1 cellular context compared by ENCODE assay signal in the genomic region with DNA sequence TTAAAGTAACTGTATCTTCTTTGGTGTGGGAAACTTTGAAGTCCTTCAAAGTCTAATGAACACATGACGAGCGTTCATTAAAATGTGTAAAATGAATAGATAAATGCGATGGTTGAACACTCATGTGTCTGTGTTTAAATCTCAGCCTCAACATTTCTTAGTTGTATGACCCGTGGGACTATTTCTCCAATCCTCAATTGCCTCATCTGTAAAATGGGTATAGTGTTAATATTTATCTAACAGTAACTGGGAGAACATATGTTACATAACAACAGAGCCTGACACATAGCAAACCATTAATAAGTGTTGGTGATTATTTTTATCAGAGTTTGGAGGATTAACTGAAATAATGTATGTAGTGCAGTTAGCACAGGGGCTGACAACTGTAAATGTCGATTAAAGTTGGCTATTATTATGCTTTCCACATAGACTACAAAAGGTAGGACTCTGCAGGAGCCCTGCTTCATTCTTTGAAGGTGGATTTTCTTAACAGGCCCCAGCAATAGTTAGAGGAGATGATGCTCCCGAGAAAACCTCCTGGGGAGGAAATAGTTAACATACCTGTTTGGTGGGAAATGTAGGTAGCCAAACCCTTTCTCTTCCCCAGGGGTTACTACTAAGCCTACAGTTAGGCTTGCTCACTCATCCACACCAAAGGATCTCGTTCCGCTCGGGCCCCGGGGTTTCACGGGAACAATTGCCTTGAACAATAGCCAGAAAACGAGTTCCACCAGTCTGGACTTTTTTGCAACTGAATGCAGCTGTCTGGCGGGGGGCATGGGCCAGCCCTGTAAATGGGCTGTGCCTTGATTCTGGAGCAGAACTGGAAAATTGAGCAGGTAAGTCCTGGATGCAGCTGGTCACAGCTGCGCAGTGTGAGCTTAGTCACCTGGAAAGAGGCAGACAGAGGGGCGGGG.
TF ChIP-seq lines count a peak whose summit lies in the region.

No MANE protein-coding gene starts in this region.

TF ChIP-seq in WTC11, 78 proteins besides CTCF, POLR2A, EP300 and RAD21 (continued from another document and continues in another):
- TF ChIP-seq, protein P1, sequence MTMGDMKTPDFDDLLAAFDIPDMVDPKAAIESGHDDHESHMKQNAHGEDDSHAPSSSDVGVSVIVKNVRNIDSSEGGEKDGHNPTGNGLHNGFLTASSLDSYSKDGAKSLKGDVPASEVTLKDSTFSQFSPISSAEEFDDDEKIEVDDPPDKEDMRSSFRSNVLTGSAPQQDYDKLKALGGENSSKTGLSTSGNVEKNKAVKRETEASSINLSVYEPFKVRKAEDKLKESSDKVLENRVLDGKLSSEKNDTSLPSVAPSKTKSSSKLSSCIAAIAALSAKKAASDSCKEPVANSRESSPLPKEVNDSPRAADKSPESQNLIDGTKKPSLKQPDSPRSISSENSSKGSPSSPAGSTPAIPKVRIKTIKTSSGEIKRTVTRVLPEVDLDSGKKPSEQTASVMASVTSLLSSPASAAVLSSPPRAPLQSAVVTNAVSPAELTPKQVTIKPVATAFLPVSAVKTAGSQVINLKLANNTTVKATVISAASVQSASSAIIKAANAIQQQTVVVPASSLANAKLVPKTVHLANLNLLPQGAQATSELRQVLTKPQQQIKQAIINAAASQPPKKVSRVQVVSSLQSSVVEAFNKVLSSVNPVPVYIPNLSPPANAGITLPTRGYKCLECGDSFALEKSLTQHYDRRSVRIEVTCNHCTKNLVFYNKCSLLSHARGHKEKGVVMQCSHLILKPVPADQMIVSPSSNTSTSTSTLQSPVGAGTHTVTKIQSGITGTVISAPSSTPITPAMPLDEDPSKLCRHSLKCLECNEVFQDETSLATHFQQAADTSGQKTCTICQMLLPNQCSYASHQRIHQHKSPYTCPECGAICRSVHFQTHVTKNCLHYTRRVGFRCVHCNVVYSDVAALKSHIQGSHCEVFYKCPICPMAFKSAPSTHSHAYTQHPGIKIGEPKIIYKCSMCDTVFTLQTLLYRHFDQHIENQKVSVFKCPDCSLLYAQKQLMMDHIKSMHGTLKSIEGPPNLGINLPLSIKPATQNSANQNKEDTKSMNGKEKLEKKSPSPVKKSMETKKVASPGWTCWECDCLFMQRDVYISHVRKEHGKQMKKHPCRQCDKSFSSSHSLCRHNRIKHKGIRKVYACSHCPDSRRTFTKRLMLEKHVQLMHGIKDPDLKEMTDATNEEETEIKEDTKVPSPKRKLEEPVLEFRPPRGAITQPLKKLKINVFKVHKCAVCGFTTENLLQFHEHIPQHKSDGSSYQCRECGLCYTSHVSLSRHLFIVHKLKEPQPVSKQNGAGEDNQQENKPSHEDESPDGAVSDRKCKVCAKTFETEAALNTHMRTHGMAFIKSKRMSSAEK (CRISPR knock-in tag; IDR thresholded peaks at IDR 0.05; ENCODE audit: borderline replicate concordance), result no peak
- TF ChIP-seq, protein P2, sequence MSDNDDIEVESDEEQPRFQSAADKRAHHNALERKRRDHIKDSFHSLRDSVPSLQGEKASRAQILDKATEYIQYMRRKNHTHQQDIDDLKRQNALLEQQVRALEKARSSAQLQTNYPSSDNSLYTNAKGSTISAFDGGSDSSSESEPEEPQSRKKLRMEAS (CRISPR knock-in tag; IDR thresholded peaks at IDR 0.05), result no peak
- TF ChIP-seq ZNF396 (CRISPR knock-in tag; IDR thresholded peaks at IDR 0.05; ENCODE audit: borderline replicate concordance) (no peak), NR2C2 (CRISPR knock-in tag; IDR thresholded peaks at IDR 0.05) (no peak), GABPB1 (CRISPR knock-in tag; IDR thresholded peaks at IDR 0.05) (no peak), JUN (CRISPR knock-in tag; IDR thresholded peaks at IDR 0.05) (no peak), ZNF423 (CRISPR knock-in tag; IDR thresholded peaks at IDR 0.05) (peak; percentile 61), PRRX2 (CRISPR knock-in tag; IDR thresholded peaks at IDR 0.05) (no peak), FOXJ3 (CRISPR knock-in tag; IDR thresholded peaks at IDR 0.05; ENCODE audit: borderline replicate concordance) (no peak), KAT7 (CRISPR knock-in tag; IDR thresholded peaks at IDR 0.05; ENCODE audit: borderline replicate concordance) (no peak), SMAD4 (CRISPR knock-in tag; IDR thresholded peaks at IDR 0.05) (no peak), CBFB (CRISPR knock-in tag; IDR thresholded peaks at IDR 0.05; ENCODE audit: low read depth) (no peak), ATF1 (CRISPR knock-in tag; IDR thresholded peaks at IDR 0.05) (no peak), OVOL2 (CRISPR knock-in tag; IDR thresholded peaks at IDR 0.05; ENCODE audit: borderline replicate concordance) (no peak)
- TF ChIP-seq, protein P3, sequence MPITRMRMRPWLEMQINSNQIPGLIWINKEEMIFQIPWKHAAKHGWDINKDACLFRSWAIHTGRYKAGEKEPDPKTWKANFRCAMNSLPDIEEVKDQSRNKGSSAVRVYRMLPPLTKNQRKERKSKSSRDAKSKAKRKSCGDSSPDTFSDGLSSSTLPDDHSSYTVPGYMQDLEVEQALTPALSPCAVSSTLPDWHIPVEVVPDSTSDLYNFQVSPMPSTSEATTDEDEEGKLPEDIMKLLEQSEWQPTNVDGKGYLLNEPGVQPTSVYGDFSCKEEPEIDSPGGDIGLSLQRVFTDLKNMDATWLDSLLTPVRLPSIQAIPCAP (CRISPR knock-in tag; IDR thresholded peaks at IDR 0.05), result no peak
- TF ChIP-seq, protein P4, sequence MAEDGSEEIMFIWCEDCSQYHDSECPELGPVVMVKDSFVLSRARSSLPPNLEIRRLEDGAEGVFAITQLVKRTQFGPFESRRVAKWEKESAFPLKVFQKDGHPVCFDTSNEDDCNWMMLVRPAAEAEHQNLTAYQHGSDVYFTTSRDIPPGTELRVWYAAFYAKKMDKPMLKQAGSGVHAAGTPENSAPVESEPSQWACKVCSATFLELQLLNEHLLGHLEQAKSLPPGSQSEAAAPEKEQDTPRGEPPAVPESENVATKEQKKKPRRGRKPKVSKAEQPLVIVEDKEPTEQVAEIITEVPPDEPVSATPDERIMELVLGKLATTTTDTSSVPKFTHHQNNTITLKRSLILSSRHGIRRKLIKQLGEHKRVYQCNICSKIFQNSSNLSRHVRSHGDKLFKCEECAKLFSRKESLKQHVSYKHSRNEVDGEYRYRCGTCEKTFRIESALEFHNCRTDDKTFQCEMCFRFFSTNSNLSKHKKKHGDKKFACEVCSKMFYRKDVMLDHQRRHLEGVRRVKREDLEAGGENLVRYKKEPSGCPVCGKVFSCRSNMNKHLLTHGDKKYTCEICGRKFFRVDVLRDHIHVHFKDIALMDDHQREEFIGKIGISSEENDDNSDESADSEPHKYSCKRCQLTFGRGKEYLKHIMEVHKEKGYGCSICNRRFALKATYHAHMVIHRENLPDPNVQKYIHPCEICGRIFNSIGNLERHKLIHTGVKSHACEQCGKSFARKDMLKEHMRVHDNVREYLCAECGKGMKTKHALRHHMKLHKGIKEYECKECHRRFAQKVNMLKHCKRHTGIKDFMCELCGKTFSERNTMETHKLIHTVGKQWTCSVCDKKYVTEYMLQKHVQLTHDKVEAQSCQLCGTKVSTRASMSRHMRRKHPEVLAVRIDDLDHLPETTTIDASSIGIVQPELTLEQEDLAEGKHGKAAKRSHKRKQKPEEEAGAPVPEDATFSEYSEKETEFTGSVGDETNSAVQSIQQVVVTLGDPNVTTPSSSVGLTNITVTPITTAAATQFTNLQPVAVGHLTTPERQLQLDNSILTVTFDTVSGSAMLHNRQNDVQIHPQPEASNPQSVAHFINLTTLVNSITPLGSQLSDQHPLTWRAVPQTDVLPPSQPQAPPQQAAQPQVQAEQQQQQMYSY (CRISPR knock-in tag; IDR thresholded peaks at IDR 0.05), result peak; percentile 8; the same call in 1 of the 2 replicates
- TF ChIP-seq, protein P5, sequence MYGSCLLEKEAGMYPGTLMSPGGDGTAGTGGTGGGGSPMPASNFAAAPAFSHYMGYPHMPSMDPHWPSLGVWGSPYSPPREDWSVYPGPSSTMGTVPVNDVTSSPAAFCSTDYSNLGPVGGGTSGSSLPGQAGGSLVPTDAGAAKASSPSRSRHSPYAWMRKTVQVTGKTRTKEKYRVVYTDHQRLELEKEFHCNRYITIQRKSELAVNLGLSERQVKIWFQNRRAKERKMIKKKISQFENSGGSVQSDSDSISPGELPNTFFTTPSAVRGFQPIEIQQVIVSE (CRISPR knock-in tag; IDR thresholded peaks at IDR 0.05; ENCODE audit: borderline replicate concordance), result no peak
- TF ChIP-seq, protein P6, sequence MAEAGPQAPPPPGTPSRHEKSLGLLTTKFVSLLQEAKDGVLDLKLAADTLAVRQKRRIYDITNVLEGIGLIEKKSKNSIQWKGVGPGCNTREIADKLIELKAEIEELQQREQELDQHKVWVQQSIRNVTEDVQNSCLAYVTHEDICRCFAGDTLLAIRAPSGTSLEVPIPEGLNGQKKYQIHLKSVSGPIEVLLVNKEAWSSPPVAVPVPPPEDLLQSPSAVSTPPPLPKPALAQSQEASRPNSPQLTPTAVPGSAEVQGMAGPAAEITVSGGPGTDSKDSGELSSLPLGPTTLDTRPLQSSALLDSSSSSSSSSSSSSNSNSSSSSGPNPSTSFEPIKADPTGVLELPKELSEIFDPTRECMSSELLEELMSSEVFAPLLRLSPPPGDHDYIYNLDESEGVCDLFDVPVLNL (CRISPR knock-in tag; IDR thresholded peaks at IDR 0.05; ENCODE audit: borderline replicate concordance, low read depth), result no peak
- TF ChIP-seq, protein P7, sequence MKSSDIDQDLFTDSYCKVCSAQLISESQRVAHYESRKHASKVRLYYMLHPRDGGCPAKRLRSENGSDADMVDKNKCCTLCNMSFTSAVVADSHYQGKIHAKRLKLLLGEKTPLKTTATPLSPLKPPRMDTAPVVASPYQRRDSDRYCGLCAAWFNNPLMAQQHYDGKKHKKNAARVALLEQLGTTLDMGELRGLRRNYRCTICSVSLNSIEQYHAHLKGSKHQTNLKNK (CRISPR knock-in tag; IDR thresholded peaks at IDR 0.05), result no peak
- TF ChIP-seq, protein P8, sequence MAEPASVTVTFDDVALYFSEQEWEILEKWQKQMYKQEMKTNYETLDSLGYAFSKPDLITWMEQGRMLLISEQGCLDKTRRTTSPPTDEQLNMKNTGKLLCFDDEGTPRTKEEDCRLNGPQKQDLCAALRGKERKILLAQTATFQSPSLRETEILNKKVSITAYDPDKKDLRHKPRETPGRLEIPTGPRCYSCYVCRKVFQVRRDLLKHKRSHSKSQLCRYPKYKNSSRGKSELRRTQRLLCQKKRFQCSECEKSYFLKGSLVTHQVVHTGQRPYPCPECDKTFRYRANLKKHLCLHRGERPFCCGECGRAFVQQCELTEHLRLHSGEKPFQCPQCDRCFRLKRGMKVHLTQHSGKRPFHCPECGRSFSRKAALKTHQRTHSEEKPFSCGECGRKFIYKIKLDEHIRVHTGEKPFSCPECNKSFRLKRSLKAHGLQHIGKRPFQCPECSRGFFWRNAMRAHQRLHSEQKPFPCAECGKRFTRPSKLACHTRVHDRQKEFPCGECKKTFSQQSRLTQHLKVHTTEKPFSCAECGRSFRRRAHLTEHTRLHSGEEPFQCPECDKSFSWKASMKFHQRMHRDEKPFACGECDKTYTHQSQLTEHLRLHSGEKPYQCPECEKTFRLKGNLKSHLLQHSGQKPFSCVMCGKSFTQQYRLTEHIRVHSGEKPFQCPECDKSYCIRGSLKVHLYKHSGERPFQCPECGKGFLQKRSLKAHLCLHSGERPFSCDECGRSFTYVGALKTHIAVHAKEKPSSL (CRISPR knock-in tag; conservative IDR thresholded peaks at IDR 0.05), result no peak
- TF ChIP-seq, protein P9, sequence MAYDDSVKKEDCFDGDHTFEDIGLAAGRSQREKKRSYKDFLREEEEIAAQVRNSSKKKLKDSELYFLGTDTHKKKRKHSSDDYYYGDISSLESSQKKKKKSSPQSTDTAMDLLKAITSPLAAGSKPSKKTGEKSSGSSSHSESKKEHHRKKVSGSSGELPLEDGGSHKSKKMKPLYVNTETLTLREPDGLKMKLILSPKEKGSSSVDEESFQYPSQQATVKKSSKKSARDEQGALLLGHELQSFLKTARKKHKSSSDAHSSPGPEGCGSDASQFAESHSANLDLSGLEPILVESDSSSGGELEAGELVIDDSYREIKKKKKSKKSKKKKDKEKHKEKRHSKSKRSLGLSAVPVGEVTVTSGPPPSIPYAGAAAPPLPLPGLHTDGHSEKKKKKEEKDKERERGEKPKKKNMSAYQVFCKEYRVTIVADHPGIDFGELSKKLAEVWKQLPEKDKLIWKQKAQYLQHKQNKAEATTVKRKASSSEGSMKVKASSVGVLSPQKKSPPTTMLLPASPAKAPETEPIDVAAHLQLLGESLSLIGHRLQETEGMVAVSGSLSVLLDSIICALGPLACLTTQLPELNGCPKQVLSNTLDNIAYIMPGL (CRISPR knock-in tag; IDR thresholded peaks at IDR 0.05), result no peak
- TF ChIP-seq, protein P10, sequence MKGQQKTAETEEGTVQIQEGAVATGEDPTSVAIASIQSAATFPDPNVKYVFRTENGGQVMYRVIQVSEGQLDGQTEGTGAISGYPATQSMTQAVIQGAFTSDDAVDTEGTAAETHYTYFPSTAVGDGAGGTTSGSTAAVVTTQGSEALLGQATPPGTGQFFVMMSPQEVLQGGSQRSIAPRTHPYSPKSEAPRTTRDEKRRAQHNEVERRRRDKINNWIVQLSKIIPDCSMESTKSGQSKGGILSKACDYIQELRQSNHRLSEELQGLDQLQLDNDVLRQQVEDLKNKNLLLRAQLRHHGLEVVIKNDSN (CRISPR knock-in tag; IDR thresholded peaks at IDR 0.05), result no peak; the same call in 1 of the 2 replicates
- TF ChIP-seq, protein P11, sequence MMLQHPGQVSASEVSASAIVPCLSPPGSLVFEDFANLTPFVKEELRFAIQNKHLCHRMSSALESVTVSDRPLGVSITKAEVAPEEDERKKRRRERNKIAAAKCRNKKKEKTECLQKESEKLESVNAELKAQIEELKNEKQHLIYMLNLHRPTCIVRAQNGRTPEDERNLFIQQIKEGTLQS (CRISPR knock-in tag; conservative IDR thresholded peaks at IDR 0.05), result no peak
- TF ChIP-seq, protein P12, sequence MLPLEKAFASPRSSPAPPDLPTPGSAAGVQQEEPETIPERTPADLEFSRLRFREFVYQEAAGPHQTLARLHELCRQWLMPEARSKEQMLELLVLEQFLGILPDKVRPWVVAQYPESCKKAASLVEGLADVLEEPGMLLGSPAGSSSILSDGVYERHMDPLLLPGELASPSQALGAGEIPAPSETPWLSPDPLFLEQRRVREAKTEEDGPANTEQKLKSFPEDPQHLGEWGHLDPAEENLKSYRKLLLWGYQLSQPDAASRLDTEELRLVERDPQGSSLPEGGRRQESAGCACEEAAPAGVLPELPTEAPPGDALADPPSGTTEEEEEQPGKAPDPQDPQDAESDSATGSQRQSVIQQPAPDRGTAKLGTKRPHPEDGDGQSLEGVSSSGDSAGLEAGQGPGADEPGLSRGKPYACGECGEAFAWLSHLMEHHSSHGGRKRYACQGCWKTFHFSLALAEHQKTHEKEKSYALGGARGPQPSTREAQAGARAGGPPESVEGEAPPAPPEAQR (CRISPR knock-in tag; IDR thresholded peaks at IDR 0.05), result no peak
- TF ChIP-seq, protein P13, sequence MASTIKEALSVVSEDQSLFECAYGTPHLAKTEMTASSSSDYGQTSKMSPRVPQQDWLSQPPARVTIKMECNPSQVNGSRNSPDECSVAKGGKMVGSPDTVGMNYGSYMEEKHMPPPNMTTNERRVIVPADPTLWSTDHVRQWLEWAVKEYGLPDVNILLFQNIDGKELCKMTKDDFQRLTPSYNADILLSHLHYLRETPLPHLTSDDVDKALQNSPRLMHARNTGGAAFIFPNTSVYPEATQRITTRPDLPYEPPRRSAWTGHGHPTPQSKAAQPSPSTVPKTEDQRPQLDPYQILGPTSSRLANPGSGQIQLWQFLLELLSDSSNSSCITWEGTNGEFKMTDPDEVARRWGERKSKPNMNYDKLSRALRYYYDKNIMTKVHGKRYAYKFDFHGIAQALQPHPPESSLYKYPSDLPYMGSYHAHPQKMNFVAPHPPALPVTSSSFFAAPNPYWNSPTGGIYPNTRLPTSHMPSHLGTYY (CRISPR knock-in tag; IDR thresholded peaks at IDR 0.05), result no peak
